Comparison of ENCODE assay signal across 5 cellular contexts in genomic region chr7:113752689-113753088, GRCh38.
"Had no signal": no experiment of that assay in that cellular context is flagged by ENCODE, and none has a peak within 500 bp of the region (broad histone marks: within the 10 kb centered on the region; RNA-seq: fewer than 3 reads in every experiment).

No MANE protein-coding gene starts in this region.

- H3K9ac ChIP-seq: KMS-11 had no signal

- H3K27ac ChIP-seq: HL-60, KMS-11 had no signal

- DNase-seq: KBM-7, KG1 had no signal

- FAIRE-seq: HTR-8/SVneo had no signal

- H3K4me2 ChIP-seq: KMS-11 had no signal
